ENCODE assay signal across 4 cellular contexts in genomic region chr9:33512535-33512934, GRCh38. TPM values are rescaled to one million over a fixed set of nuclear protein-coding genes. Genes with fewer than 3 reads are reported as not detected.
"Had no signal": no experiment of that assay in that cellular context is flagged by ENCODE, and none has a peak within 500 bp of the region (broad histone marks: within the 10 kb centered on the region; RNA-seq: fewer than 3 reads in every experiment).

No MANE protein-coding gene starts in this region.

RNA-seq across cellular contexts. Expression of gene ANKRD18B, which starts 11.5 kb away (rescaled TPM):
- total RNA-seq: esophagus muscularis mucosa, mesenteric fat pad, osteoblast had no signal
- polyA plus RNA-seq: naive thymus-derived CD4-positive, alpha-beta T cell had no signal
